8 cellular contexts compared by ENCODE assay signal in genomic region chr17:60600490-60601431, GRCh38. TPM values are rescaled to one million over a fixed set of nuclear protein-coding genes. Genes with fewer than 3 reads are reported as not detected.
DNase-seq lines count a peak whose midpoint lies in the region; ATAC-seq and TF ChIP-seq lines count a peak whose summit lies in the region.

No MANE protein-coding gene starts in this region.

- H2AFZ ChIP-seq in neuron (ENCODE audit: low read depth, low read length) = peak overlapping the region; percentile 83

- no peaks in the 10 kb centered on the region for H3K36me3 ChIP-seq in RWPE2 (ENCODE audit: low read depth)
- no peaks in the 10 kb centered on the region for H3K36me3 ChIP-seq in neuron (ENCODE audit: insufficient read depth, low read length)

- H3K4me3 ChIP-seq in RWPE2 (ENCODE audit: severe bottlenecking) (peak overlapping the region; percentile 76), neuron (ENCODE audit: low read length) (peak overlapping the region; percentile 97)

- peak overlapping the region; percentile 70 for H3K27ac ChIP-seq in RWPE2 (ENCODE audit: poor library complexity, severe bottlenecking)
- peak overlapping the region; percentile 75 for H3K27ac ChIP-seq in foreskin keratinocyte
- peak overlapping the region; percentile 89 for H3K27ac ChIP-seq in substantia nigra (ENCODE audit: low read depth, low read length, poor library complexity, severe bottlenecking)

- H3K27me3 ChIP-seq in RWPE2 (ENCODE audit: insufficient read depth, poor library complexity, severe bottlenecking) (no peaks in the 10 kb centered on the region), foreskin keratinocyte (no peaks in the 10 kb centered on the region), neuron (ENCODE audit: insufficient read depth, low read length) (no peaks in the 10 kb centered on the region)

- ATAC-seq in GM21786 (IDR thresholded peaks at IDR 0.05; ENCODE audit: unreplicated experiment) = peak; percentile 19
- peak; percentile 43 for ATAC-seq in RWPE2 (ENCODE audit: low read depth)
- peak; percentile 54 for ATAC-seq in foreskin keratinocyte

- H3K4me1 ChIP-seq in RWPE2 (ENCODE audit: insufficient read depth, poor library complexity, severe bottlenecking) (peaks cover 3% of the 10 kb centered on the region), foreskin keratinocyte (peaks cover 4% of the 10 kb centered on the region), neuron (ENCODE audit: insufficient read depth, low read length) (peaks cover 9% of the 10 kb centered on the region)

- TF ChIP-seq CTCF in RWPE2 (IDR thresholded peaks at IDR 0.05; ENCODE audit: poor library complexity, severe bottlenecking) (peak; percentile 86), foreskin keratinocyte (conservative IDR thresholded peaks at IDR 0.05) (peak; percentile 83)

- no peaks in the 10 kb centered on the region for H3K9me3 ChIP-seq in RWPE2 (ENCODE audit: severe bottlenecking)
- H3K9me3 ChIP-seq in neuron (ENCODE audit: low read length) = no peaks in the 10 kb centered on the region

- DNase-seq in DMS153 (lab: John Stamatoyannopoulos, UW) = peak; percentile 51
- DNase-seq in Kasumi-1 (lab: John Stamatoyannopoulos, UW) = peak; percentile 95 to 98
- DNase-seq in RWPE2 (ENCODE audit: low spot score) = peak; percentile 76
- DNase-seq in activated gamma-delta T cell treated with Interleukin-2 at 50 U/mL for 16 hours = peak; percentile 39
- DNase-seq in foreskin keratinocyte = peak; percentile 65 to 84
- DNase-seq in substantia nigra (lab: John Stamatoyannopoulos, UW) = peak in 45 of 49 donors; percentile 19 to 81 (median 63)

RNA-seq across cellular contexts. Expression of gene PPM1D, which starts 0.8 kb away (rescaled TPM):
- total RNA-seq in foreskin keratinocyte = 5.0 and 5.2 TPM in 2 replicates
- polyA plus RNA-seq in foreskin keratinocyte = 2.1 and 2.4 TPM in 2 replicates

Comparison
In these comparisons a context has a peak if more than half of its experiments do, and no peak if none do; other contexts are left out.
1. Peak in every context shown above with its lines: DNase-seq, ATAC-seq, H3K4me3 ChIP-seq and H3K27ac ChIP-seq.
2. DNase-seq: peak in every context shown above with its lines; median percentile 96 in Kasumi-1; 76 in RWPE2; 74 in foreskin keratinocyte; 63 in substantia nigra; 51 in DMS153; 39 in activated gamma-delta T cell treated with Interleukin-2 at 50 U/mL for 16 hours.